In the genomic region with DNA sequence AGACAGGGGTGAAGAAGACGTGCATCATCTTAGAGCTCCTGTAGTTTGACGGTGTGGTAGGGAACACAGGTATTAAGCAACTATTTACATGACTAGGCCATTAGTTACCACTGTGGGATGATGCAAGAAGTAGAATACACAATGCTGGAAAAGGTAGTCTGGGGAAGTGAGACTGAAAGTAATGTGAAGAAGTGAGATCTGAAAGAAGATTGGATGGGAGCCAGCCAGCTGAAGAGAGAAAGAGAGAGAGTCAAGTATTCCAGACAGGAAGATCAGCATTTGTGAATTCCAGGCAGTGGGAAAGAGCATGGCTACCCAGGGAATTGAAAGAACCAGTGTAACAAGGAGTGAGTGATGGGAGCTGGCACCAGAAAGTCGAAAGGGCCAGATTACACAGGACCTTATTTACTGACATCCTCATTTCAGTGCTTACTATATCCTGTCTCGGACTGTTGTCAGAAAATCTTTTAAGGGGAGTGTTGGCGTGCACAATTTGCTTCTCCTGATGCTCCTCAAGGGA, we compare ENCODE assay signal across 8 cellular contexts. TPM values are rescaled to one million over a fixed set of nuclear protein-coding genes. Genes with fewer than 3 reads are reported as not detected.
A peak's percentile ranks its signal among the peaks of the same experiment; 100 is the strongest.
DNase-seq lines count a peak whose midpoint lies in the region; ATAC-seq and TF ChIP-seq lines count a peak whose summit lies in the region.

No MANE protein-coding gene starts in this region.

- intact Hi-C loops in right cardiac atrium (cut with DNase I): loop anchor here (2.0 to 5.0 kb wide), 5 partner anchors 37 to 59 kb away; no protein-coding TSS in a partner anchor
- intact Hi-C loops in upper lobe of right lung (cut with DNase I): loop anchor here (5.0 kb wide), 2 partner anchors 42 to 57 kb away; no protein-coding TSS in a partner anchor
- intact Hi-C loops in ovary (cut with DNase I): loop anchor here in 3 of 4 donors (2.0 to 5.0 kb wide), 2 partner anchors 42 to 59 kb away; no protein-coding TSS in a partner anchor

- H3K36me3 ChIP-seq in upper lobe of right lung (no peaks in the 10 kb centered on the region), ovary (no peaks in the 10 kb centered on the region)

- H3K27me3 ChIP-seq in right cardiac atrium (ENCODE audit: control insufficient read depth, insufficient read depth) (no peaks in the 10 kb centered on the region), upper lobe of right lung (no peaks in the 10 kb centered on the region), ovary (no peaks in the 10 kb centered on the region)

- no peak overlapping the region for H3K4me3 ChIP-seq in right cardiac atrium (ENCODE audit: low read length)
- peak overlapping the region; percentile 2 for H3K4me3 ChIP-seq in upper lobe of right lung
- no peak overlapping the region for H3K4me3 ChIP-seq in ovary

- H3K27ac ChIP-seq in right cardiac atrium (ENCODE audit: low read length): peak overlapping the region; percentile 53
- H3K27ac ChIP-seq in upper lobe of right lung: peak overlapping the region; percentile 80
- no peak overlapping the region for H3K27ac ChIP-seq in ovary

- no peak for TF ChIP-seq POLR2A in ovary (IDR thresholded peaks at IDR 0.05)

- H3K9me3 ChIP-seq in right cardiac atrium (ENCODE audit: control insufficient read depth, low read length) (no peaks in the 10 kb centered on the region), upper lobe of right lung (no peaks in the 10 kb centered on the region), ovary (no peaks in the 10 kb centered on the region)

- peak; percentile 59 for ATAC-seq in GM19351 (IDR thresholded peaks at IDR 0.05; ENCODE audit: unreplicated experiment)
- peak; percentile 40 for ATAC-seq in HG03064 (IDR thresholded peaks at IDR 0.05; ENCODE audit: low read depth, unreplicated experiment)
- peak; percentile 2 to 4 for ATAC-seq in right cardiac atrium
- peak; percentile 64 for ATAC-seq in upper lobe of right lung

- TF ChIP-seq CTCF in upper lobe of right lung (IDR thresholded peaks at IDR 0.05): no peak
- TF ChIP-seq CTCF in ovary (IDR thresholded peaks at IDR 0.05): no peak

- peak; percentile 47 for DNase-seq in RPMI7951 (ENCODE audit: low read depth)
- no peak for DNase-seq in right cardiac atrium
- DNase-seq in upper lobe of right lung: no peak
- DNase-seq in GM03348 (ENCODE audit: low spot score): no peak
- DNase-seq in ovary: no peak
- DNase-seq in EL: no peak

- no peak for TF ChIP-seq EP300 in ovary (IDR thresholded peaks at IDR 0.05)

- 28% methylated on average over 5 of the region's 5 CpGs for WGBS in right cardiac atrium
- WGBS in ovary, 3 donors: 37 to 47% (median 41%) methylated on average over 5 of the region's 5 CpGs

- peaks cover 3% of the 10 kb centered on the region for H3K4me1 ChIP-seq in right cardiac atrium (ENCODE audit: control insufficient read depth, insufficient read depth, low read length)
- peaks cover 30% of the 10 kb centered on the region for H3K4me1 ChIP-seq in upper lobe of right lung
- H3K4me1 ChIP-seq in ovary (ENCODE audit: insufficient read depth): no peaks in the 10 kb centered on the region

RNA-seq across cellular contexts. Expression of gene CFAP58, which starts 4.0 kb away (rescaled TPM):
- 0.48 and 0.49 TPM in 2 replicates for total RNA-seq in RPMI7951 (2014; rRNA removed; shearing (Covaris generic))
- total RNA-seq in right cardiac atrium: 1 to 10 TPM; 2.9 to 5.4 (median 3.4) TPM
- polyA plus RNA-seq in right cardiac atrium: 2.9 TPM
- total RNA-seq in upper lobe of right lung: 0.14 TPM
- 1 to 10 TPM in 2 of 7 donors, under 1 TPM in 5; 0.17 to 7.9 (median 0.60) TPM for total RNA-seq in ovary
- polyA plus RNA-seq in ovary: 1 to 10 TPM in 1 of 2 donors, under 1 TPM in 1; 0.25 to 1.0 TPM

RNA-seq across cellular contexts. Expression of gene ITPRIP, which starts 11.4 kb away (rescaled TPM):
- total RNA-seq in RPMI7951 (2014; rRNA removed; shearing (Covaris generic)): 3.9 and 4.0 TPM in 2 replicates
- total RNA-seq in right cardiac atrium: 10 to 100 TPM; 29.1 to 83.3 (median 41.9) TPM
- polyA plus RNA-seq in right cardiac atrium: 44.8 TPM
- total RNA-seq in upper lobe of right lung: 34.4 TPM
- total RNA-seq in ovary: 10 to 100 TPM; 15.7 to 38.1 (median 29.2) TPM
- polyA plus RNA-seq in ovary: 10 to 100 TPM; 10.1 to 16.2 TPM

Comparison
In these comparisons a context has a peak if more than half of its experiments do, and no peak if none do; other contexts are left out.
1. ATAC-seq: peak in every context shown above with its lines; median percentile 64 in upper lobe of right lung; 59 in GM19351; 40 in HG03064; 3 in right cardiac atrium.
2. H3K27ac ChIP-seq: peak in right cardiac atrium (single experiment) and upper lobe of right lung (single experiment); none in ovary (0 of 2).